Comparison of ENCODE assay signal across 18 cellular contexts in genomic region chr11:128576555-128576954, GRCh38. TPM values are rescaled to one million over a fixed set of nuclear protein-coding genes. Genes with fewer than 3 reads are reported as not detected.
A peak's percentile ranks its signal among the peaks of the same experiment; 100 is the strongest.
DNase-seq lines count a peak whose midpoint lies in the region; ATAC-seq, FAIRE-seq and TF ChIP-seq lines count a peak whose summit lies in the region.
"Had no signal": no experiment of that assay in that cellular context is flagged by ENCODE, and none has a peak within 500 bp of the region (broad histone marks: within the 10 kb centered on the region; RNA-seq: fewer than 3 reads in every experiment).

No MANE protein-coding gene starts in this region.

- TF ChIP-seq CTCF in heart right ventricle (IDR thresholded peaks at IDR 0.05) (no peak), H1 (IDR thresholded peaks at IDR 0.05; ENCODE audit: control extremely low read depth in 1 of 3, insufficient read depth in 1 of 3, low read depth in 1 of 3, low read length in 3 of 3) (no peak), neural progenitor cell (IDR thresholded peaks at IDR 0.05) (no peak), vagina (IDR thresholded peaks at IDR 0.05) (no peak), smooth muscle cell (IDR thresholded peaks at IDR 0.05; ENCODE audit: borderline replicate concordance, insufficient read depth, poor library complexity, severe bottlenecking) (no peak)

- H2BK120ac ChIP-seq in H1 (replicated peaks; ENCODE audit: low read depth, low read length), result no peak overlapping the region

- peaks cover 3 to 73% (median 54%) of the 10 kb centered on the region in 9 donors for H3K4me1 ChIP-seq in heart right ventricle
- peaks cover 4 to 28% (median 15%) of the 10 kb centered on the region in 4 experiments for H3K4me1 ChIP-seq in H1 (replicated peaks in 1 of 4; ENCODE audit: control insufficient read depth in 3 of 4, insufficient read depth in 4 of 4, low read length in 3 of 4)
- peaks cover 11% of the 10 kb centered on the region for H3K4me1 ChIP-seq in neural progenitor cell
- H3K4me1 ChIP-seq in vagina, result peaks cover 32% of the 10 kb centered on the region
- H3K4me1 ChIP-seq in smooth muscle cell (ENCODE audit: low read depth), result peaks cover 7% of the 10 kb centered on the region
- H3K4me1 ChIP-seq: A549 had no signal

- no peak overlapping the region for H3K27ac Mint-ChIP-seq in neural progenitor cell
- H3K27ac Mint-ChIP-seq: activated CD4-positive, alpha-beta T cell treated with anti-CD3 and anti-CD28 coated beads for 36 hours had no signal

- no peaks in the 10 kb centered on the region; the same call in 1 of the 2 replicates for H3K23me2 ChIP-seq in H1 (ENCODE audit: low read depth, low read length)

- no peak for TF ChIP-seq EP300 in H1 (IDR thresholded peaks at IDR 0.05; ENCODE audit: borderline replicate concordance in 1 of 2, low read depth in 2 of 2, low read length in 2 of 2)

- POLR2A ChIA-PET in H1 (lab: Charles Lee; ENCODE audit: partially characterized antibody), result interaction anchor here (0.8 to 1.6 kb wide), 3 partner anchors 11 to 402 kb away, joined by 3 to 4 read pairs (median 3); partner anchors contain the start of gene ETS1

- CTCF ChIA-PET in H1 (lab: Charles Lee; ENCODE audit: partially characterized antibody), result interaction anchor here (0.7 to 1.9 kb wide), 6 partner anchors 10 to 403 kb away, joined by 3 to 9 read pairs (median 4); no protein-coding TSS in a partner anchor

- H3K27me3 ChIP-seq in heart right ventricle (no peaks in the 10 kb centered on the region), H1 (replicated peaks in 1 of 4; ENCODE audit: control insufficient read depth in 3 of 4, extremely low read depth in 1 of 4, insufficient read depth in 3 of 4, low read length in 3 of 4) (no peaks in the 10 kb centered on the region), neural progenitor cell (no peaks in the 10 kb centered on the region), vagina (no peaks in the 10 kb centered on the region), smooth muscle cell (ENCODE audit: low read depth) (no peaks in the 10 kb centered on the region)

- H4K5ac ChIP-seq in H1 (ENCODE audit: insufficient read length, low read depth, low read length), result no peak overlapping the region

- no peaks in the 10 kb centered on the region; the same call in 1 of the 2 replicates for H3K79me1 ChIP-seq in H1 (ENCODE audit: low read depth, low read length)

- H3K4me1 Mint-ChIP-seq in neural progenitor cell, result peaks cover 1% of the 10 kb centered on the region

- H3K4me2 ChIP-seq in H1 (ENCODE audit: insufficient read depth in 1 of 2, low read depth in 2 of 2, low read length in 2 of 2) (peak overlapping the region in 1 of 2 experiments; percentile 8; a peak in 2 of 4 replicates), neural progenitor cell (no peak overlapping the region), smooth muscle cell (no peak overlapping the region)
- H3K4me2 ChIP-seq: A549, PC-9, SK-N-SH had no signal

- H3K79me2 ChIP-seq in H1 (ENCODE audit: control insufficient read depth in 1 of 2, insufficient read depth in 2 of 2, low read length in 2 of 2), result peaks cover 0 to 34% of the 10 kb centered on the region in 2 experiments; a peak in 3 of 4 replicates
- no peaks in the 10 kb centered on the region for H3K79me2 ChIP-seq in neural progenitor cell (ENCODE audit: low read depth)
- H3K79me2 ChIP-seq in smooth muscle cell (ENCODE audit: low read depth), result no peaks in the 10 kb centered on the region

- no peak for DNase-seq in heart right ventricle
- DNase-seq in cardiac septum (ENCODE audit: low spot score), result no peak
- DNase-seq in H1 (ENCODE audit: low read depth in 1 of 2, low spot score in 2 of 2), result no peak
- peak; percentile 17 for DNase-seq in neural progenitor cell (ENCODE audit: low spot score)
- DNase-seq in vagina (ENCODE audit: extremely low spot score in 2 of 2), result no peak
- no peak for DNase-seq in smooth muscle cell (lab: John Stamatoyannopoulos, UW; ENCODE audit: unreplicated experiment)
- no peak for DNase-seq in amniotic stem cell (lab: John Stamatoyannopoulos, UW)
- DNase-seq: activated CD4-positive, alpha-beta T cell treated with anti-CD3 and anti-CD28 coated beads for 36 hours; activated effector memory CD4-positive, alpha-beta T cell treated with anti-CD3 and anti-CD28 coated beads, Interleukin-2, amount 50 U/mL, for 16 hours; Kasumi-1; NCI-H2171 treated with DMSO at 0.1 percent for 48 hours; NCI-H748 treated with DMSO at 0.1 percent for 48 hours; PC-9; posterior cingulate gyrus; SK-N-SH had no signal

- FAIRE-seq in H1 (lab: Jason Lieb, UNC), result no peak
- FAIRE-seq: A549, colon had no signal

- no peak overlapping the region for H3K4ac ChIP-seq in H1 (replicated peaks; ENCODE audit: insufficient read length, low read depth, low read length)

- peaks cover 4% of the 10 kb centered on the region for H3K9me3 Mint-ChIP-seq in neural progenitor cell

- 53 to 63% methylated on average over 8 of the region's 8 CpGs for WGBS in heart right ventricle, 2 donors
- 55% methylated on average over 8 of the region's 8 CpGs; no CpG with 5 or more reads in 1 of the 2 experiments for WGBS in H1 (ENCODE audit: extremely low coverage in 1 of 2, insufficient coverage in 1 of 2, insufficient read length in 1 of 2, insufficient replicate concordance in 2 of 2, low coverage in 1 of 2, low lambda C conversion rate in 2 of 2, missing lambda C conversion rate in 1 of 2), 2 experiments
- WGBS in smooth muscle cell (ENCODE audit: low lambda C conversion rate), result 67% methylated on average over 8 of the region's 8 CpGs

- ATAC-seq in heart right ventricle (peak in 1 of 8 donors; percentile 4), HG03571 (IDR thresholded peaks at IDR 0.05; ENCODE audit: unreplicated experiment) (no peak)
- ATAC-seq: A549; activated CD4-positive, alpha-beta T cell treated with anti-CD3 and anti-CD28 coated beads for 36 hours had no signal

- no peak overlapping the region for H3K4me3 Mint-ChIP-seq in neural progenitor cell
- H3K4me3 Mint-ChIP-seq: activated CD4-positive, alpha-beta T cell treated with anti-CD3 and anti-CD28 coated beads for 36 hours had no signal

- H3K56ac ChIP-seq in H1 (replicated peaks; ENCODE audit: insufficient read length, low read depth, low read length), result no peak overlapping the region

- no peak overlapping the region for H2BK15ac ChIP-seq in H1 (ENCODE audit: low read length)

- H3K36me3 Mint-ChIP-seq in neural progenitor cell, result no peaks in the 10 kb centered on the region

- peak overlapping the region; percentile 24; the same call in 1 of the 2 replicates for H2BK20ac ChIP-seq in H1 (ENCODE audit: low read length)

- TF ChIP-seq POLR2A in H1 (IDR thresholded peaks at IDR 0.05; ENCODE audit: control extremely low read depth in 1 of 2, low read depth in 2 of 2, low read length in 2 of 2) (no peak), vagina (IDR thresholded peaks at IDR 0.05) (no peak)

- H3F3A ChIP-seq in neural progenitor cell (ENCODE audit: low read depth), result no peaks in the 10 kb centered on the region
- peaks cover 13% of the 10 kb centered on the region for H3F3A ChIP-seq in smooth muscle cell (ENCODE audit: low read depth)

- no peak overlapping the region for H2AFZ ChIP-seq in H1 (ENCODE audit: low read length)
- peak overlapping the region; percentile 48 for H2AFZ ChIP-seq in neural progenitor cell (replicated peaks)
- no peak overlapping the region for H2AFZ ChIP-seq in smooth muscle cell (ENCODE audit: low read depth)
- H2AFZ ChIP-seq: PC-9 had no signal

- H3K36me3 ChIP-seq in heart right ventricle (no peaks in the 10 kb centered on the region), H1 (ENCODE audit: control insufficient read depth in 2 of 4, insufficient read depth in 4 of 4, low read length in 3 of 4) (no peaks in the 10 kb centered on the region), neural progenitor cell (no peaks in the 10 kb centered on the region), vagina (no peaks in the 10 kb centered on the region), smooth muscle cell (ENCODE audit: low read depth) (no peaks in the 10 kb centered on the region)

- H3K14ac ChIP-seq in H1 (ENCODE audit: insufficient read length), result no peak overlapping the region

- H3K23ac ChIP-seq in H1 (ENCODE audit: insufficient read length), result no peak overlapping the region

- H3K27me3 Mint-ChIP-seq in neural progenitor cell (ENCODE audit: insufficient read depth, low read depth), result peaks cover 2% of the 10 kb centered on the region
- H3K27me3 Mint-ChIP-seq: activated CD4-positive, alpha-beta T cell treated with anti-CD3 and anti-CD28 coated beads for 36 hours had no signal

- H3K27ac ChIP-seq in heart right ventricle, result peak overlapping the region in 9 of 10 donors; percentile 38 to 79 (median 66)
- no peak overlapping the region for H3K27ac ChIP-seq in H1 (ENCODE audit: low read depth, low read length)
- no peak overlapping the region for H3K27ac ChIP-seq in neural progenitor cell
- H3K27ac ChIP-seq in vagina, result peak overlapping the region; percentile 24
- H3K27ac ChIP-seq in smooth muscle cell (ENCODE audit: low read depth), result no peak overlapping the region
- H3K27ac ChIP-seq: A549, PC-9 had no signal

- peaks cover 0 to 13% (median 0%) of the 10 kb centered on the region in 11 donors for H3K9me3 ChIP-seq in heart right ventricle
- no peaks in the 10 kb centered on the region for H3K9me3 ChIP-seq in H1 (ENCODE audit: insufficient read depth in 2 of 2, low read depth in 1 of 2, low read length in 1 of 2)
- H3K9me3 ChIP-seq in neural progenitor cell (ENCODE audit: low read depth), result no peaks in the 10 kb centered on the region
- no peaks in the 10 kb centered on the region for H3K9me3 ChIP-seq in vagina
- no peaks in the 10 kb centered on the region for H3K9me3 ChIP-seq in smooth muscle cell (replicated peaks; ENCODE audit: low read depth)
- H3K9me3 ChIP-seq: A549, SK-N-SH had no signal

- H2BK12ac ChIP-seq in H1 (ENCODE audit: low read depth, low read length), result 0 out of 2 replicates have a peak overlapping the region, but pooled peaks have one; percentile 71

- no peak overlapping the region for H2BK5ac ChIP-seq in H1 (ENCODE audit: low read depth, low read length)

- intact Hi-C loops in heart right ventricle (cut with DNase I) (no loop called here), cardiac septum (cut with DNase I) (no loop called here), vagina (cut with DNase I) (no loop called here)

- H3K4me3 ChIP-seq in heart right ventricle (peak overlapping the region in 1 of 10 donors; percentile 8), H1 (ENCODE audit: extremely low read depth in 1 of 4, insufficient read depth in 2 of 4, low read depth in 3 of 4, low read length in 4 of 4) (no peak overlapping the region), neural progenitor cell (no peak overlapping the region), vagina (no peak overlapping the region), smooth muscle cell (no peak overlapping the region)
- H3K4me3 ChIP-seq: A549, PC-9 had no signal

- no peak overlapping the region for H2AK5ac ChIP-seq in H1 (ENCODE audit: low read depth, low read length)

- no peak overlapping the region for H4K8ac ChIP-seq in H1 (ENCODE audit: extremely low read depth, insufficient read depth, low read length)

- H4K91ac ChIP-seq in H1 (replicated peaks; ENCODE audit: insufficient read length, low read length), result peak overlapping the region; percentile 29

- no peak overlapping the region for H3K18ac ChIP-seq in H1 (ENCODE audit: extremely low read depth, low read length)

- no peak overlapping the region for H3K9ac ChIP-seq in H1 (replicated peaks in 1 of 4; ENCODE audit: extremely low read depth in 1 of 4, low read depth in 3 of 4, low read length in 3 of 4)
- H3K9ac ChIP-seq in neural progenitor cell, result no peak overlapping the region
- H3K9ac ChIP-seq in smooth muscle cell (ENCODE audit: low read depth), result no peak overlapping the region
- H3K9ac ChIP-seq: SK-N-SH had no signal

- H4K20me1 ChIP-seq in H1 (replicated peaks in 1 of 2; ENCODE audit: control insufficient read depth in 1 of 2, insufficient read depth in 2 of 2, low read length in 2 of 2), result no peaks in the 10 kb centered on the region
- no peaks in the 10 kb centered on the region for H4K20me1 ChIP-seq in neural progenitor cell (ENCODE audit: low read depth)
- H4K20me1 ChIP-seq in smooth muscle cell (ENCODE audit: low read depth), result no peaks in the 10 kb centered on the region

- TF ChIP-seq RAD21 in H1 (IDR thresholded peaks at IDR 0.05 in 1 of 2, conservative IDR thresholded peaks at IDR 0.05 in 1 of 2; ENCODE audit: low read depth in 2 of 2, low read length in 2 of 2), result no peak

RNA-seq across cellular contexts. Expression of gene ETS1, which starts 10.8 kb away (rescaled TPM):
- total RNA-seq in heart right ventricle, result 10 to 100 TPM; 33.1 to 93.4 (median 53.2) TPM
- 10 to 100 TPM; 21.3 to 21.4 TPM for polyA plus RNA-seq in heart right ventricle
- total RNA-seq in cardiac septum, result 54.2 TPM
- total RNA-seq in H1 (2021; fragmentation: NEBNext Ultra II Directional; extraction: Animal tissue kit (Norgen Biotek cat#: 25700)), result 33.7 and 35.3 TPM in 2 replicates
- polyA plus RNA-seq in H1 (2011; rRNA removed), result 10.0 and 10.7 TPM in 2 replicates
- 10.7 TPM for polyA plus RNA-seq in H1 (2011; cell fraction: cytosol; rRNA removed)
- 9.4 TPM for polyA plus RNA-seq in H1 (2011; cell fraction: nucleus; rRNA removed)
- 10.8 to 21.3 TPM (median 13.8 TPM) in 4 replicates for polyA plus RNA-seq in H1 (2012, experiment 1 of 2)
- 2.2 TPM for polyA plus RNA-seq in H1 (2012, experiment 2 of 2)
- polyA plus RNA-seq in H1 (2013, experiment 1 of 2), result 19.4 TPM
- polyA plus RNA-seq in H1 (2013, experiment 2 of 2), result 18.6 TPM
- polyA minus RNA-seq in H1 (2011; rRNA and poly(A)+ RNA removed), result 23.9 and 26.2 TPM in 2 replicates
- polyA minus RNA-seq in H1 (2011; cell fraction: cytosol; rRNA and poly(A)+ RNA removed), result 8.1 TPM
- 26.0 TPM for polyA minus RNA-seq in H1 (2011; cell fraction: nucleus; rRNA and poly(A)+ RNA removed)
- 0.54 and 0.93 TPM in 2 replicates for total RNA-seq in neural progenitor cell (ENCODE audit: low replicate concordance)
- total RNA-seq in vagina, result 51.6 TPM
- 22.8 and 25.9 TPM in 2 replicates for total RNA-seq in smooth muscle cell
- polyA plus RNA-seq in smooth muscle cell, result 4.1 and 7.4 TPM in 2 replicates

Comparison
In these comparisons a context has a peak if more than half of its experiments do, and no peak if none do; other contexts are left out.
1. H3K27ac ChIP-seq: peak in heart right ventricle (9 of 10) and vagina (single experiment); none in H1 (single experiment), neural progenitor cell (single experiment) and smooth muscle cell (single experiment).
2. RNA of gene ETS1, which starts 10.8 kb away (total RNA-seq): 33.1 to 93.4 TPM in heart right ventricle, 54.2 TPM in cardiac septum (single experiment), 51.6 TPM in vagina (single experiment), 33.7 to 35.3 TPM in H1 and 22.8 to 25.9 TPM in smooth muscle cell; 0.54 to 0.93 TPM in neural progenitor cell; every median in the first group is over 10 times any median in the second.